Comparison of ENCODE assay signal across 8 cellular contexts in the genomic region with DNA sequence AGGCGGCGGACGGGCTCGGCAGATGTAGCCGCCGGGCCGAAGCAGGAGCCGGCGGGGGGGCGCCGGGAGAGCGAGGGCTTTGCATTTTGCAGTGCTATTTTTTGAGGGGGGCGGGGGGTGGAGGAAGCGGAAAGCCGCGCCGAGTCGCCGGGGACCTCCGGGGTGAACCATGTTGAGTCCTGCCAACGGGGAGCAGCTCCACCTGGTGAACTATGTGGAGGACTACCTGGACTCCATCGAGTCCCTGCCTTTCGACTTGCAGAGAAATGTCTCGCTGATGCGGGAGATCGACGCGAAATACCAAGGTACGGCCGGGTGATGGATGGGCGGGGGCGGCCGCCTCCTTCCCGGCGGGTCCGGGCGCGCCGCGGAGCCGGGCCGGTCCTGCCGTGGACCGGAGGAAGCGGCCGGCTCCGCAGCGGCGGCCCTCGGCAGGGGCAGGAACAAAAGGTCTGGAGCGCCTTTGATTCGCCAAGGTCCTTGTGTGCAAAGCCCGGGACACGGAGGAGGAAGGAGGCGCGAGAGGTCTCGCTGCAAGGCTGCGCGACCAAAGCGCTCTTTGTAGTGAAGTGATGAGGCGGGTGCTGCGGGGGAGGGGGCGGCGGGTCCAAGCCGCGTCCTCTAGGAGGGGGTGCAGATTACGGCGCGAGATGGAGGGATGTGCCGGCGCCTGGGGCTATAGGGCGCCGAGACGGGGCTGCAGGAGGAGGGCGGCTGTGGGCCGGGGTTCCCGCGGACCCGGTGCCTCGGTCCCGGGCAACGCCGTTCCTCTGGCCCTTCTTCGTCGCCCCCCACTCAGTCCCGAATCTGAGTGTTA. TPM values are rescaled to one million over a fixed set of nuclear protein-coding genes. Genes with fewer than 3 reads are reported as not detected.
DNase-seq lines count a peak whose midpoint lies in the region; ATAC-seq and TF ChIP-seq lines count a peak whose summit lies in the region.

No MANE protein-coding gene starts in this region.

- WGBS in mesodermal cell (ENCODE audit: insufficient coverage in 2 of 2), 2 experiments: 0% methylated on average over 49 to 62 of the region's 86 CpGs

- no peaks in the 10 kb centered on the region for H3K4me1 ChIP-seq in mesodermal cell (ENCODE audit: control insufficient read depth, insufficient read depth, low read length, poor library complexity, severe bottlenecking)

- intact Hi-C loops in activated CD8-positive, alpha-beta T cell treated with anti-CD3 and anti-CD28 coated beads for 36 hours (cut with micrococcal nuclease): loop anchor here (5.0 to 10.0 kb wide), 2 partner anchors 101 to 198 kb away; no protein-coding TSS in a partner anchor

- H3K4me3 Mint-ChIP-seq in activated CD8-positive, alpha-beta T cell treated with anti-CD3 and anti-CD28 coated beads for 36 hours: peak overlapping the region; percentile 98

- peaks cover 25% of the 10 kb centered on the region for H3K4me1 Mint-ChIP-seq in activated CD8-positive, alpha-beta T cell treated with anti-CD3 and anti-CD28 coated beads for 36 hours (ENCODE audit: low read depth)

- no peaks in the 10 kb centered on the region for H3K9me3 Mint-ChIP-seq in activated CD8-positive, alpha-beta T cell treated with anti-CD3 and anti-CD28 coated beads for 36 hours

- peak overlapping the region; percentile 93 for H3K27ac ChIP-seq in mesodermal cell (ENCODE audit: low read depth, low read length, severe bottlenecking)

- peaks cover 8% of the 10 kb centered on the region for H3K36me3 Mint-ChIP-seq in activated CD8-positive, alpha-beta T cell treated with anti-CD3 and anti-CD28 coated beads for 36 hours (ENCODE audit: low read depth)

- H3K27ac Mint-ChIP-seq in activated CD8-positive, alpha-beta T cell treated with anti-CD3 and anti-CD28 coated beads for 36 hours: peak overlapping the region; percentile 96

- peaks cover 9% of the 10 kb centered on the region for H3K36me3 ChIP-seq in mesodermal cell (ENCODE audit: control insufficient read depth, insufficient read depth, low read length)

- CTCF ChIA-PET in activated CD8-positive, alpha-beta T cell treated with anti-CD3 and anti-CD28 coated beads for 36 hours (lab: Charles Lee): no interaction called here

- TF ChIP-seq CTCF in activated CD8-positive, alpha-beta T cell treated with anti-CD3 and anti-CD28 coated beads for 36 hours (IDR thresholded peaks at IDR 0.05): no peak

- DNase-seq in ELR (ENCODE audit: low read depth) (peak; percentile 56), NCI-H1092 treated with DMSO at 0.1 percent for 48 hours (lab: John Stamatoyannopoulos, UW) (peak; percentile 65), T1000 (lab: John Stamatoyannopoulos, UW) (no peak)
- DNase-seq in activated CD8-positive, alpha-beta T cell treated with anti-CD3 and anti-CD28 coated beads for 36 hours: peak; percentile 83
- DNase-seq in effector CD4-positive, alpha-beta T cell: peak; percentile 74
- peak; percentile 43 for DNase-seq in stimulated activated CD8-positive, alpha-beta memory T cell treated with anti-CD3 and anti-CD28 coated beads, Interleukin-15, amount 100 ng/mL, for 24 hours (ENCODE audit: low read depth)

- H3K27me3 Mint-ChIP-seq in activated CD8-positive, alpha-beta T cell treated with anti-CD3 and anti-CD28 coated beads for 36 hours: no peaks in the 10 kb centered on the region

- ATAC-seq in activated CD8-positive, alpha-beta T cell treated with anti-CD3 and anti-CD28 coated beads for 36 hours: no peak
- no peak for ATAC-seq in HG02885 (IDR thresholded peaks at IDR 0.05; ENCODE audit: poor library complexity, unreplicated experiment)

- POLR2A ChIA-PET in activated CD8-positive, alpha-beta T cell treated with anti-CD3 and anti-CD28 coated beads for 36 hours (lab: Charles Lee): interaction anchor here (0.9 to 2.2 kb wide), 2 partner anchors 9 to 104 kb away, joined by 4 to 6 read pairs; no protein-coding TSS in a partner anchor

- H3K4me3 ChIP-seq in mesodermal cell (ENCODE audit: extremely low read depth, insufficient read depth, low read length, poor library complexity, severe bottlenecking): peak overlapping the region; percentile 94

- H3K9me3 ChIP-seq in mesodermal cell (ENCODE audit: control insufficient read depth, low read length): no peaks in the 10 kb centered on the region

RNA-seq across cellular contexts. Expression of a gene that starts 0.7 kb away (rescaled TPM):
- 10 to 100 TPM; 22.0 to 22.2 TPM for total RNA-seq in activated CD8-positive, alpha-beta T cell treated with anti-CD3 and anti-CD28 coated beads for 36 hours
- polyA plus RNA-seq in mesodermal cell (2013, experiment 1 of 2): 24.1 TPM
- 22.8 TPM for polyA plus RNA-seq in mesodermal cell (2013, experiment 2 of 2)

RNA-seq across cellular contexts. Expression of a gene that starts 8.3 kb away (rescaled TPM):
- 10 to 100 TPM; 60.7 to 63.0 TPM for total RNA-seq in activated CD8-positive, alpha-beta T cell treated with anti-CD3 and anti-CD28 coated beads for 36 hours
- 22.4 TPM for polyA plus RNA-seq in mesodermal cell (2013, experiment 1 of 2)
- polyA plus RNA-seq in mesodermal cell (2013, experiment 2 of 2): 24.4 TPM
